8 cellular contexts compared by ENCODE assay signal in the genomic region with DNA sequence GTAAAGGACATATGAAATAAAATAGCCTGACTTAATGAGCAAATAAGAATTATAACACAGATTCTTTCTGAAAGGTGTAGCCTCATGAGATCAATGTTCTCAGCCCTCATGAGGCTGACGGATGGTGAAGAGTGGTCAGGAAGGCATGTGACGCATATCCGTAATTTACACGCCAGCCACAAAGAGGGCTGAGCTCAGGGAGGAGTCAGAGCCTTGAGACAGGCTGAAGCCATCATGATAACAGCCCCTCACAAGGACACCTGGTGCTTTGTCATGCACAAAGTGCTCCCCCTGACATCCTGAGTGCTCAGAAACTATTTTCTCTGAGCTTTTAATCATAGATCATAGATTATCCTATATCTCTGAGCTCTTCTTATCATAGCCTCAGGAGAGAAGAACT.
DNase-seq lines count a peak whose midpoint lies in the region; ATAC-seq and TF ChIP-seq lines count a peak whose summit lies in the region.

No MANE protein-coding gene starts in this region.

- TF ChIP-seq CTCF in gastroesophageal sphincter (IDR thresholded peaks at IDR 0.05): no peak
- no peak for TF ChIP-seq CTCF in WERI-Rb-1 (IDR thresholded peaks at IDR 0.05; ENCODE audit: low read depth, low read length)

- 81 to 88% methylated on average over 3 to 4 of the region's 4 CpGs for WGBS in gastroesophageal sphincter (ENCODE audit: low coverage in 1 of 2), 2 donors

- no peaks in the 10 kb centered on the region for H3K4me1 ChIP-seq in gastroesophageal sphincter

- H3K36me3 Mint-ChIP-seq in activated CD4-positive, alpha-beta memory T cell treated with anti-CD3 and anti-CD28 coated beads for 36 hours: peaks cover 4% of the 10 kb centered on the region
- no peaks in the 10 kb centered on the region for H3K36me3 Mint-ChIP-seq in stimulated activated effector memory CD8-positive, alpha-beta T cell treated with anti-CD3 and anti-CD28 coated beads, Interleukin-12 subunit alpha, Interleukin-12 subunit beta, amount 100 ng/mL, for 72 hours

- peaks cover 4% of the 10 kb centered on the region for H3K9me3 Mint-ChIP-seq in activated CD4-positive, alpha-beta memory T cell treated with anti-CD3 and anti-CD28 coated beads for 36 hours
- H3K9me3 Mint-ChIP-seq in stimulated activated effector memory CD8-positive, alpha-beta T cell treated with anti-CD3 and anti-CD28 coated beads, Interleukin-12 subunit alpha, Interleukin-12 subunit beta, amount 100 ng/mL, for 72 hours: no peaks in the 10 kb centered on the region

- CTCF ChIA-PET in activated CD4-positive, alpha-beta memory T cell treated with anti-CD3 and anti-CD28 coated beads for 36 hours (lab: Charles Lee): interaction anchor here (0.8 to 2.4 kb wide), 6 partner anchors 9 to 380 kb away, joined by 3 to 11 read pairs (median 4); partner anchors contain the start of gene TLE3

- peaks cover 3% of the 10 kb centered on the region for H3K27me3 Mint-ChIP-seq in activated CD4-positive, alpha-beta memory T cell treated with anti-CD3 and anti-CD28 coated beads for 36 hours

- ATAC-seq in gastroesophageal sphincter: peak; percentile 53
- ATAC-seq in stimulated activated effector memory CD8-positive, alpha-beta T cell treated with anti-CD3 and anti-CD28 coated beads, Interleukin-12 subunit alpha, Interleukin-12 subunit beta, amount 100 ng/mL, for 72 hours: peak; percentile 97
- no peak for ATAC-seq in GM21528 (IDR thresholded peaks at IDR 0.05; ENCODE audit: low FRiP score, unreplicated experiment)

- H3K36me3 ChIP-seq in gastroesophageal sphincter (no peaks in the 10 kb centered on the region), WERI-Rb-1 (no peaks in the 10 kb centered on the region)

- no peak for TF ChIP-seq EP300 in gastroesophageal sphincter (IDR thresholded peaks at IDR 0.05)

- peaks cover 84% of the 10 kb centered on the region for H3K4me1 Mint-ChIP-seq in activated CD4-positive, alpha-beta memory T cell treated with anti-CD3 and anti-CD28 coated beads for 36 hours (ENCODE audit: low read depth)
- H3K4me1 Mint-ChIP-seq in stimulated activated effector memory CD8-positive, alpha-beta T cell treated with anti-CD3 and anti-CD28 coated beads, Interleukin-12 subunit alpha, Interleukin-12 subunit beta, amount 100 ng/mL, for 72 hours: peaks cover 86% of the 10 kb centered on the region

- TF ChIP-seq POLR2A in gastroesophageal sphincter (IDR thresholded peaks at IDR 0.05): no peak

- H3K27ac ChIP-seq in gastroesophageal sphincter: peak overlapping the region in 1 of 4 donors; percentile 25
- no peak overlapping the region for H3K27ac ChIP-seq in WERI-Rb-1

- H3K4me3 ChIP-seq in gastroesophageal sphincter (no peak overlapping the region), WERI-Rb-1 (ENCODE audit: low read depth, low read length) (no peak overlapping the region)

- H3K27ac Mint-ChIP-seq in activated CD4-positive, alpha-beta memory T cell treated with anti-CD3 and anti-CD28 coated beads for 36 hours: peak overlapping the region; percentile 87
- peak overlapping the region; percentile 60 for H3K27ac Mint-ChIP-seq in stimulated activated effector memory CD8-positive, alpha-beta T cell treated with anti-CD3 and anti-CD28 coated beads, Interleukin-12 subunit alpha, Interleukin-12 subunit beta, amount 100 ng/mL, for 72 hours

- in situ Hi-C loops in KBM-7 (cut with MboI; ENCODE audit: low pct_unique_long_range_greater_than_20kb, low sequenced_read_pairs): no loop called here

- DNase-seq in KBM-7 (peak; percentile 77), SHP77 treated with DMSO at 0.1 percent for 48 hours (lab: John Stamatoyannopoulos, UW) (no peak), NCI-H1694 treated with DMSO at 0.1 percent for 48 hours (lab: John Stamatoyannopoulos, UW) (no peak), WERI-Rb-1 (no peak)
- peak; percentile 83 for DNase-seq in activated CD4-positive, alpha-beta memory T cell treated with anti-CD3 and anti-CD28 coated beads for 36 hours
- DNase-seq in stimulated activated effector memory CD8-positive, alpha-beta T cell treated with anti-CD3 and anti-CD28 coated beads, Interleukin-12 subunit alpha, Interleukin-12 subunit beta, amount 100 ng/mL, for 72 hours (ENCODE audit: low spot score in 2 of 2): peak; percentile 43 to 75

- POLR2A ChIA-PET in activated CD4-positive, alpha-beta memory T cell treated with anti-CD3 and anti-CD28 coated beads for 36 hours (lab: Charles Lee): interaction anchor here (0.8 to 1.8 kb wide), 4 partner anchors 36 to 785 kb away, joined by 3 to 5 read pairs (median 4); no protein-coding TSS in a partner anchor

- intact Hi-C loops in activated CD4-positive, alpha-beta memory T cell treated with anti-CD3 and anti-CD28 coated beads for 36 hours (cut with micrococcal nuclease): loop anchor here (1.0 to 10.0 kb wide), 7 partner anchors 36 to 895 kb away; partner anchors contain the start of genes ANP32A and TLE3

- H3K9me3 ChIP-seq in gastroesophageal sphincter (no peaks in the 10 kb centered on the region), WERI-Rb-1 (ENCODE audit: severe bottlenecking) (no peaks in the 10 kb centered on the region)

- H3K27me3 ChIP-seq in gastroesophageal sphincter (no peaks in the 10 kb centered on the region), WERI-Rb-1 (ENCODE audit: insufficient read depth, low read depth, severe bottlenecking) (no peaks in the 10 kb centered on the region)

- H3K4me3 Mint-ChIP-seq in activated CD4-positive, alpha-beta memory T cell treated with anti-CD3 and anti-CD28 coated beads for 36 hours: no peak overlapping the region
- peak overlapping the region; percentile 15 for H3K4me3 Mint-ChIP-seq in stimulated activated effector memory CD8-positive, alpha-beta T cell treated with anti-CD3 and anti-CD28 coated beads, Interleukin-12 subunit alpha, Interleukin-12 subunit beta, amount 100 ng/mL, for 72 hours

Comparison
In these comparisons a context has a peak if more than half of its experiments do, and no peak if none do; other contexts are left out.
1. DNase-seq: peak in KBM-7 (single experiment), activated CD4-positive, alpha-beta memory T cell treated with anti-CD3 and anti-CD28 coated beads for 36 hours (single experiment) and stimulated activated effector memory CD8-positive, alpha-beta T cell treated with anti-CD3 and anti-CD28 coated beads, Interleukin-12 subunit alpha, Interleukin-12 subunit beta, amount 100 ng/mL, for 72 hours (2 of 2); none in SHP77 treated with DMSO at 0.1 percent for 48 hours (single experiment), NCI-H1694 treated with DMSO at 0.1 percent for 48 hours (single experiment) and WERI-Rb-1 (single experiment).